21 cellular contexts compared by ENCODE assay signal in genomic region chr16:12160815-12161550, GRCh38.
DNase-seq lines count a peak whose midpoint lies in the region; ATAC-seq and TF ChIP-seq lines count a peak whose summit lies in the region.
"Had no signal": no experiment of that assay in that cellular context is flagged by ENCODE, and none has a peak within 500 bp of the region (broad histone marks: within the 10 kb centered on the region; RNA-seq: fewer than 3 reads in every experiment).

No MANE protein-coding gene starts in this region.

- H3K4me2 ChIP-seq in parathyroid adenoma (ENCODE audit: low read length) = peak overlapping the region; percentile 6

- peaks cover 20% of the 10 kb centered on the region for H3K4me1 ChIP-seq in parathyroid adenoma
- H3K4me1 ChIP-seq: prostate gland, thyroid gland had no signal

- H3K4me1 Mint-ChIP-seq in activated CD4-positive, alpha-beta T cell treated with anti-CD3 and anti-CD28 coated beads for 36 hours = peaks cover 10% of the 10 kb centered on the region

- intact Hi-C loops in activated CD4-positive, alpha-beta T cell treated with anti-CD3 and anti-CD28 coated beads for 36 hours (cut with DNase I, micrococcal nuclease) = no loop called here

- H3K27ac Mint-ChIP-seq in activated CD4-positive, alpha-beta T cell treated with anti-CD3 and anti-CD28 coated beads for 36 hours = no peak overlapping the region
- H3K27ac Mint-ChIP-seq: activated naive CD8-positive, alpha-beta T cell treated with anti-CD3 and anti-CD28 coated beads, Interleukin-2, amount 10 ng/mL, durations not matched to agents 7 days and 5 days had no signal

- POLR2A ChIA-PET in activated CD4-positive, alpha-beta T cell treated with anti-CD3 and anti-CD28 coated beads for 36 hours (lab: Charles Lee) = no interaction called here

- no peak overlapping the region for H2AFZ ChIP-seq in parathyroid adenoma

- H3K27ac ChIP-seq in parathyroid adenoma = no peak overlapping the region
- H3K27ac ChIP-seq: 22Rv1, epithelial cell of prostate, prostate gland, thyroid gland had no signal

- CTCF ChIA-PET in activated CD4-positive, alpha-beta T cell treated with anti-CD3 and anti-CD28 coated beads for 36 hours (lab: Charles Lee) = no interaction called here

- peak; percentile 27 for DNase-seq in activated CD4-positive, alpha-beta T cell treated with anti-CD3 and anti-CD28 coated beads for 36 hours
- DNase-seq in activated CD4-positive, alpha-beta T cell treated with anti-CD3 and anti-CD28 coated beads for 1 hour = no peak
- no peak for DNase-seq in NCI-H1417 (lab: John Stamatoyannopoulos, UW)
- no peak for DNase-seq in NCI-H1105 treated with DMSO at 0.1 percent for 48 hours (lab: John Stamatoyannopoulos, UW)
- DNase-seq: activated CD4-positive, alpha-beta T cell treated with anti-CD3 and anti-CD28 coated beads for 48 hours; activated naive CD8-positive, alpha-beta T cell treated with anti-CD3 and anti-CD28 coated beads, Interleukin-2, amount 10 ng/mL, durations not matched to agents 7 days and 5 days; activated T-cell treated with anti-CD3 and anti-CD28 coated beads for 4 hours; Calu3; dermis blood vessel endothelial cell; foreskin melanocyte; mesendoderm; NCI-H446 treated with DMSO at 0.1 percent for 48 hours; thyroid gland had no signal

- H3K4me3 ChIP-seq in parathyroid adenoma (ENCODE audit: low read depth, low read length) = no peak overlapping the region
- H3K4me3 ChIP-seq: prostate gland, thyroid gland had no signal

- H3K9ac ChIP-seq in parathyroid adenoma = no peak overlapping the region

- TF ChIP-seq CTCF in parathyroid adenoma (IDR thresholded peaks at IDR 0.05) = no peak

- H3K4me3 Mint-ChIP-seq in activated CD4-positive, alpha-beta T cell treated with anti-CD3 and anti-CD28 coated beads for 36 hours = no peak overlapping the region
- H3K4me3 Mint-ChIP-seq: activated naive CD8-positive, alpha-beta T cell treated with anti-CD3 and anti-CD28 coated beads, Interleukin-2, amount 10 ng/mL, durations not matched to agents 7 days and 5 days had no signal

- no peaks in the 10 kb centered on the region for H3K36me3 ChIP-seq in parathyroid adenoma (ENCODE audit: control insufficient read depth, insufficient read depth, low read length)
- H3K36me3 ChIP-seq: prostate gland, thyroid gland had no signal

- peaks cover 3% of the 10 kb centered on the region for H3K36me3 Mint-ChIP-seq in activated CD4-positive, alpha-beta T cell treated with anti-CD3 and anti-CD28 coated beads for 36 hours (ENCODE audit: low read depth)
- H3K36me3 Mint-ChIP-seq: activated naive CD8-positive, alpha-beta T cell treated with anti-CD3 and anti-CD28 coated beads, Interleukin-2, amount 10 ng/mL, durations not matched to agents 7 days and 5 days had no signal

- no peaks in the 10 kb centered on the region for H3K9me3 ChIP-seq in parathyroid adenoma (ENCODE audit: control insufficient read depth, low read length)
- H3K9me3 ChIP-seq: prostate gland, thyroid gland had no signal

- ATAC-seq in activated CD4-positive, alpha-beta T cell treated with anti-CD3 and anti-CD28 coated beads for 36 hours = peak; percentile 78
- peak; percentile 62 for ATAC-seq in GM19351 (IDR thresholded peaks at IDR 0.05; ENCODE audit: unreplicated experiment)
- ATAC-seq in HG03175 (IDR thresholded peaks at IDR 0.05; ENCODE audit: unreplicated experiment) = peak; percentile 50
- no peak for ATAC-seq in HG02981 (IDR thresholded peaks at IDR 0.05; ENCODE audit: unreplicated experiment)

- H3K79me2 ChIP-seq in parathyroid adenoma = peaks cover 35% of the 10 kb centered on the region

- no peaks in the 10 kb centered on the region for H3K9me3 Mint-ChIP-seq in activated CD4-positive, alpha-beta T cell treated with anti-CD3 and anti-CD28 coated beads for 36 hours (ENCODE audit: low read depth)
- H3K9me3 Mint-ChIP-seq: activated naive CD8-positive, alpha-beta T cell treated with anti-CD3 and anti-CD28 coated beads, Interleukin-2, amount 10 ng/mL, durations not matched to agents 7 days and 5 days; nephron had no signal

- H3K27me3 Mint-ChIP-seq in activated CD4-positive, alpha-beta T cell treated with anti-CD3 and anti-CD28 coated beads for 36 hours = no peaks in the 10 kb centered on the region
- H3K27me3 Mint-ChIP-seq: activated naive CD8-positive, alpha-beta T cell treated with anti-CD3 and anti-CD28 coated beads, Interleukin-2, amount 10 ng/mL, durations not matched to agents 7 days and 5 days had no signal

- no peaks in the 10 kb centered on the region for H3K27me3 ChIP-seq in parathyroid adenoma (ENCODE audit: control insufficient read depth, insufficient read depth, low read length)
- H3K27me3 ChIP-seq: thyroid gland had no signal
